In genomic region chr1:64867266-64867665, GRCh38 we compare ENCODE assay signal across 26 cellular contexts.
"Had no signal": no experiment of that assay in that cellular context is flagged by ENCODE, and none has a peak within 500 bp of the region (broad histone marks: within the 10 kb centered on the region; RNA-seq: fewer than 3 reads in every experiment).

No MANE protein-coding gene starts in this region.

- H3K9me3 ChIP-seq: breast epithelium, colonic mucosa, gastroesophageal sphincter, right atrium auricular region, suprapubic skin, tibial artery had no signal

- DNase-seq: activated CD4-positive, alpha-beta memory T cell treated with anti-CD3 and anti-CD28 coated beads for 36 hours; activated CD4-positive, alpha-beta T cell treated with anti-CD3 and anti-CD28 coated beads, Interleukin-2, amount 10 ng/mL, durations not matched to agents 24 days and 14 days; activated CD4-positive, CD25-positive, alpha-beta regulatory T cell treated with anti-CD3 and anti-CD28 coated beads, Interleukin-2, amount 50 U/mL, for 72 hours; activated CD8-positive, alpha-beta memory T cell treated with anti-CD3 and anti-CD28 coated beads, Interleukin-2, amount 50 U/mL, for 4 hours; activated gamma-delta T cell; activated naive CD4-positive, alpha-beta T cell treated with anti-CD3 and anti-CD28 coated beads, Interleukin-2, amount 10 ng/mL, durations not matched to agents 7 days and 5 days; activated T-cell treated with anti-CD3 and anti-CD28 coated beads, Interleukin-2, amount 50 U/mL, for 1 hour; amygdala; central memory CD4-positive, alpha-beta T cell; colonic mucosa; effector CD8-positive, alpha-beta T cell; kidney; left colon; midbrain; naive thymus-derived CD8-positive, alpha-beta T cell; stimulated activated CD4-positive, alpha-beta T cell treated with anti-CD3 and anti-CD28 coated beads, Interleukin-15, amount 100 ng/mL, for 24 hours; stimulated activated CD4-positive, alpha-beta T cell treated with anti-CD3 and anti-CD28 coated beads, Interleukin-2, amount 100 ng/mL, for 24 hours; stimulated activated naive CD4-positive, alpha-beta T cell; T-helper 2 cell; tibial artery had no signal

- H3K4me3 Mint-ChIP-seq: activated CD4-positive, alpha-beta memory T cell treated with anti-CD3 and anti-CD28 coated beads for 36 hours; activated CD4-positive, alpha-beta T cell treated with anti-CD3 and anti-CD28 coated beads, Interleukin-2, amount 10 ng/mL, durations not matched to agents 24 days and 14 days; activated naive CD4-positive, alpha-beta T cell treated with anti-CD3 and anti-CD28 coated beads, Interleukin-2, amount 10 ng/mL, durations not matched to agents 7 days and 5 days; activated T-helper 1 cell treated with anti-CD3 and anti-CD28 coated beads, Interleukin-12 subunit alpha, Interleukin-12 subunit beta, Interleukin-2, Interleukin-4 antibody, amounts not matched to agents 30 ng/mL and 10 ng/mL and 1 ng/mL, durations not matched to agents 14 hours and 24 hours and 36 hours; naive thymus-derived CD8-positive, alpha-beta T cell had no signal

- H3K4me1 ChIP-seq: breast epithelium, colonic mucosa, tibial artery had no signal

- H3K27ac Mint-ChIP-seq: activated CD4-positive, alpha-beta memory T cell treated with anti-CD3 and anti-CD28 coated beads for 36 hours; activated CD4-positive, alpha-beta T cell treated with anti-CD3 and anti-CD28 coated beads, Interleukin-2, amount 10 ng/mL, durations not matched to agents 24 days and 14 days; activated naive CD4-positive, alpha-beta T cell treated with anti-CD3 and anti-CD28 coated beads, Interleukin-2, amount 10 ng/mL, durations not matched to agents 7 days and 5 days; activated T-helper 1 cell treated with anti-CD3 and anti-CD28 coated beads, Interleukin-12 subunit alpha, Interleukin-12 subunit beta, Interleukin-2, Interleukin-4 antibody, amounts not matched to agents 30 ng/mL and 10 ng/mL and 1 ng/mL, durations not matched to agents 14 hours and 24 hours and 36 hours had no signal

- H3K27me3 Mint-ChIP-seq: activated CD4-positive, alpha-beta memory T cell treated with anti-CD3 and anti-CD28 coated beads for 36 hours; activated CD4-positive, alpha-beta T cell treated with anti-CD3 and anti-CD28 coated beads, Interleukin-2, amount 10 ng/mL, durations not matched to agents 24 days and 14 days; activated naive CD4-positive, alpha-beta T cell treated with anti-CD3 and anti-CD28 coated beads, Interleukin-2, amount 10 ng/mL, durations not matched to agents 7 days and 5 days; naive thymus-derived CD8-positive, alpha-beta T cell had no signal

- H3K27me3 ChIP-seq: breast epithelium, colonic mucosa, gastroesophageal sphincter, hepatocyte, right atrium auricular region, suprapubic skin, tibial artery had no signal

- H3K9me3 Mint-ChIP-seq: activated CD4-positive, alpha-beta memory T cell treated with anti-CD3 and anti-CD28 coated beads for 36 hours; activated CD4-positive, alpha-beta T cell treated with anti-CD3 and anti-CD28 coated beads, Interleukin-2, amount 10 ng/mL, durations not matched to agents 24 days and 14 days; activated naive CD4-positive, alpha-beta T cell treated with anti-CD3 and anti-CD28 coated beads, Interleukin-2, amount 10 ng/mL, durations not matched to agents 7 days and 5 days; activated T-helper 1 cell treated with anti-CD3 and anti-CD28 coated beads, Interleukin-12 subunit alpha, Interleukin-12 subunit beta, Interleukin-2, Interleukin-4 antibody, amounts not matched to agents 30 ng/mL and 10 ng/mL and 1 ng/mL, durations not matched to agents 14 hours and 24 hours and 36 hours; naive thymus-derived CD8-positive, alpha-beta T cell had no signal

- H3K27ac ChIP-seq: breast epithelium, colonic mucosa, gastroesophageal sphincter, hepatocyte, right atrium auricular region, suprapubic skin, tibial artery had no signal

- ATAC-seq: gastroesophageal sphincter; left colon; naive thymus-derived CD8-positive, alpha-beta T cell had no signal
